In the genomic region with DNA sequence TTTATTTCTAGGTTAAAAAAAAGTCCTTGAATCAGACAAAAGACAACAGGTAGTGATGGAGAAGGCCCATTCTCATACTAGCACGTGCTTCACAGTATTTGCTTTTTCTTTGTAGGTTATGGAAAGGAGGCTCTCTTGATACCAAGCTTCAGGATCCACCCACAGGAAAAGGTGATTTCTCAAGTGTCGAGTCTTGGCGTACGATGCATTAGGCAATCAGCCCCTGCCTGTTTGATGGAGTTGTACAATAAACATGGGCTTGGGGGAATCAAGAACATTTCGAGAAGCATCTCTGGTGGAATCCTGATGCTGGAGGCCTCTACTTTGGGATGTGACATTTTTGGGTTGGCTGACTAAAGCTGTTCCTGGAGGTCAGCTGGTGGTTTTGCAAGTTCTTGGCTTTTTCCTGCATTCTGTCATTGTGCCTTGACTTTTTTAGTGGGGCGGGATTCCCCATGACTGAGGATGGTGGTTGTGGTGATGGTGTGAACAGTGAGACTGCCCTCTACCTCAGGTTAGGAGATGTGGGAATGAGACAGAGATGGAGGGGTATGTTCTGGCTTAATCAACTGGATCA, we compare ENCODE assay signal across 31 cellular contexts.
A peak's percentile ranks its signal among the peaks of the same experiment; 100 is the strongest.
DNase-seq lines count a peak whose midpoint lies in the region; ATAC-seq, FAIRE-seq and TF ChIP-seq lines count a peak whose summit lies in the region.
"Had no signal": no experiment of that assay in that cellular context is flagged by ENCODE, and none has a peak within 500 bp of the region (broad histone marks: within the 10 kb centered on the region; RNA-seq: fewer than 3 reads in every experiment).

No MANE protein-coding gene starts in this region.

- TF ChIP-seq CTCF in NB4 (IDR thresholded peaks at IDR 0.05; ENCODE audit: low read depth, low read length) (no peak), GM12878 (IDR thresholded peaks at IDR 0.05 in 2 of 3, conservative IDR thresholded peaks at IDR 0.05 in 1 of 3; ENCODE audit: control insufficient read depth in 2 of 3, extremely low read depth in 1 of 3, insufficient read depth in 1 of 3, low read depth in 3 of 3, low read length in 3 of 3) (no peak), sigmoid colon (IDR thresholded peaks at IDR 0.05) (no peak), BE2C (IDR thresholded peaks at IDR 0.05; ENCODE audit: low read depth, low read length) (no peak)

- in situ Hi-C loops in GM12878 (cut with MboI): no loop called here

- no peaks in the 10 kb centered on the region for H3K36me3 Mint-ChIP-seq in activated T-cell treated with anti-CD3 and anti-CD28 coated beads, Interleukin-2, amount 50 U/mL, for 4 hours (ENCODE audit: insufficient read depth)
- H3K36me3 Mint-ChIP-seq: activated CD4-positive, alpha-beta memory T cell treated with anti-CD3 and anti-CD28 coated beads for 36 hours; neural progenitor cell had no signal

- H3K4me1 Mint-ChIP-seq in activated T-cell treated with anti-CD3 and anti-CD28 coated beads, Interleukin-2, amount 50 U/mL, for 4 hours (ENCODE audit: low read depth): no peaks in the 10 kb centered on the region

- CTCF ChIA-PET in GM12878 (lab: Yijun Ruan, JAX): no interaction called here

- H3K36me3 ChIP-seq in GM12878 (ENCODE audit: control insufficient read depth in 2 of 2, insufficient read depth in 2 of 2, low read length in 1 of 2) (no peaks in the 10 kb centered on the region), sigmoid colon (no peaks in the 10 kb centered on the region), BE2C (no peaks in the 10 kb centered on the region)
- H3K36me3 ChIP-seq: breast epithelium, esophagus squamous epithelium, gastroesophageal sphincter, neural progenitor cell, pancreas, Peyer's patch, vagina had no signal

- H3K4me1 ChIP-seq in GM12878 (ENCODE audit: control insufficient read depth, insufficient read depth, low read length) (peaks cover 14% of the 10 kb centered on the region), sigmoid colon (peaks cover 0 to 40% (median 38%) of the 10 kb centered on the region in 4 donors), BE2C (no peaks in the 10 kb centered on the region)
- H3K4me1 ChIP-seq: breast epithelium, neural progenitor cell, pancreas, testis had no signal

- no peak for FAIRE-seq in GM12878 (lab: Jason Lieb, UNC)
- FAIRE-seq: pancreas, small intestine had no signal

- no peak overlapping the region for H3K4me3 ChIP-seq in NB4 (ENCODE audit: low read depth, low read length)
- H3K4me3 ChIP-seq in GM12878: no peak overlapping the region
- H3K4me3 ChIP-seq in sigmoid colon: no peak overlapping the region
- no peak overlapping the region for H3K4me3 ChIP-seq in BE2C (ENCODE audit: low read depth, low read length)
- H3K4me3 ChIP-seq: breast epithelium, esophagus squamous epithelium, gastroesophageal sphincter, GM23248, lung, neural progenitor cell, pancreas, Peyer's patch, testis, vagina had no signal

- no peaks in the 10 kb centered on the region for H3K79me2 ChIP-seq in GM12878 (ENCODE audit: control insufficient read depth, insufficient read depth, low read length)

- H2AFZ ChIP-seq in GM12878 (ENCODE audit: control insufficient read depth, low read depth, low read length): no peak overlapping the region
- H2AFZ ChIP-seq: GM23248, neural progenitor cell had no signal

- TF ChIP-seq POLR2A in NB4 (IDR thresholded peaks at IDR 0.05; ENCODE audit: extremely low read depth, insufficient read length): no peak
- TF ChIP-seq POLR2A in GM12878 (IDR thresholded peaks at IDR 0.05; ENCODE audit: low read depth, low read length): no peak
- no peak for TF ChIP-seq POLR2A in sigmoid colon (IDR thresholded peaks at IDR 0.05)

- H3K27ac ChIP-seq in GM12878 (ENCODE audit: control insufficient read depth, insufficient read depth) (no peak overlapping the region), sigmoid colon (peak overlapping the region in 3 of 4 donors; percentile 54 to 82 (median 62))
- H3K27ac ChIP-seq: breast epithelium, C4-2B, esophagus squamous epithelium, gastroesophageal sphincter, GM23248, neural progenitor cell, pancreas, testis, vagina had no signal

- no peaks in the 10 kb centered on the region for H3K27me3 ChIP-seq in GM12878 (replicated peaks in 1 of 2; ENCODE audit: control insufficient read depth in 2 of 2, insufficient read depth in 2 of 2, low read length in 1 of 2)
- no peaks in the 10 kb centered on the region for H3K27me3 ChIP-seq in sigmoid colon
- H3K27me3 ChIP-seq in BE2C: no peaks in the 10 kb centered on the region
- H3K27me3 ChIP-seq: breast epithelium, gastroesophageal sphincter, neural progenitor cell, pancreas, Peyer's patch, testis, vagina had no signal

- no peak overlapping the region for H3K4me2 ChIP-seq in GM12878 (ENCODE audit: control insufficient read depth, insufficient read depth)
- H3K4me2 ChIP-seq: neural progenitor cell had no signal

- peaks cover 10% of the 10 kb centered on the region for H3K9me3 Mint-ChIP-seq in activated T-cell treated with anti-CD3 and anti-CD28 coated beads, Interleukin-2, amount 50 U/mL, for 4 hours

- POLR2A ChIA-PET in GM12878 (lab: Charles Lee): no interaction called here

- no peak overlapping the region for H3K9ac ChIP-seq in GM12878 (ENCODE audit: control insufficient read depth, insufficient read depth, low read length)
- H3K9ac ChIP-seq: GM23248, neural progenitor cell had no signal

- BruUV-seq in GM12878 (replicated peaks; lab: Mats Ljungman, UMichigan): no TSS peak

- peaks cover 11% of the 10 kb centered on the region for H3K27me3 Mint-ChIP-seq in activated T-cell treated with anti-CD3 and anti-CD28 coated beads, Interleukin-2, amount 50 U/mL, for 4 hours (ENCODE audit: low read depth)

- TF ChIP-seq EP300 in GM12878 (IDR thresholded peaks at IDR 0.05; ENCODE audit: borderline replicate concordance in 1 of 2, control insufficient read depth in 1 of 2, low read depth in 2 of 2, low read length in 2 of 2) (no peak), sigmoid colon (IDR thresholded peaks at IDR 0.05) (no peak)

- RAD21 ChIA-PET in GM12878 (lab: Charles Lee; ENCODE audit: unreplicated experiment): interaction anchor here (0.6 kb wide), 1 partner anchor 605 kb away, joined by 3 read pairs; no protein-coding TSS in a partner anchor

- SMC1A ChIA-PET in GM12878 (lab: Charles Lee; ENCODE audit: uncharacterized antibody, unreplicated experiment): no interaction called here

- no peaks in the 10 kb centered on the region for H4K20me1 ChIP-seq in GM12878 (ENCODE audit: control insufficient read depth, insufficient read depth)

- intact Hi-C loops in GM12878 (cut with micrococcal nuclease; ENCODE audit: unreplicated experiment): no loop called here
- intact Hi-C loops in sigmoid colon (cut with DNase I): no loop called here

- no peak for ATAC-seq in GM12878
- no peak for ATAC-seq in activated T-cell treated with anti-CD3 and anti-CD28 coated beads, Interleukin-2, amount 50 U/mL, for 4 hours
- ATAC-seq in HG03342 (IDR thresholded peaks at IDR 0.05; ENCODE audit: unreplicated experiment): no peak
- ATAC-seq: gastroesophageal sphincter; pancreas; stimulated activated naive CD8-positive, alpha-beta T cell treated with anti-CD3 and anti-CD28 coated beads, Interleukin-15, Interleukin-2, amounts not matched to agents 100 U/mL and 50 U/mL, for 24 hours had no signal

- DNase-seq in EH (ENCODE audit: low read depth) (peak; percentile 45), NB4 (ENCODE audit: low read depth) (peak; percentile 83), GM12878 (ENCODE audit: low read depth, low spot score) (no peak), sigmoid colon (no peak), BE2C (no peak)
- no peak for DNase-seq in activated T-cell treated with anti-CD3 and anti-CD28 coated beads, Interleukin-2, amount 50 U/mL, for 4 hours
- DNase-seq: activated CD4-positive, alpha-beta memory T cell treated with anti-CD3 and anti-CD28 coated beads for 36 hours; activated CD4-positive, alpha-beta T cell treated with anti-CD3 and anti-CD28 coated beads for 1 hour; activated naive CD4-positive, alpha-beta T cell treated with Interleukin-2 at 50 U/mL for 16 hours; amniotic stem cell; COR-L47; esophagus squamous epithelium; GM23248; hypothalamus; NCI-H2029 treated with DMSO at 0.1 percent for 48 hours; NCI-H2227 treated with DMSO at 0.1 percent for 48 hours; NCI-H526 treated with DMSO at 0.1 percent for 48 hours; pancreas; Peyer's patch; SHP77 treated with DMSO at 0.1 percent for 48 hours; small intestine; stimulated activated naive CD8-positive, alpha-beta T cell treated with anti-CD3 and anti-CD28 coated beads, Interleukin-15, Interleukin-2, amounts not matched to agents 100 U/mL and 50 U/mL, for 24 hours; testis had no signal

- no peak overlapping the region for H3K4me3 Mint-ChIP-seq in activated T-cell treated with anti-CD3 and anti-CD28 coated beads, Interleukin-2, amount 50 U/mL, for 4 hours
- H3K4me3 Mint-ChIP-seq: activated CD4-positive, alpha-beta memory T cell treated with anti-CD3 and anti-CD28 coated beads for 36 hours; neural progenitor cell; T-helper 2 cell treated with Interferon-gamma antibody and Interleukin-4, amounts not matched to agents 5 μg/mL and 100 μg/mL, for 36 hours had no signal

- H3K9me3 ChIP-seq in GM12878 (replicated peaks; ENCODE audit: control insufficient read depth, insufficient read depth, low read length): peaks cover 10% of the 10 kb centered on the region; the same call in 2 of the 3 replicates
- peaks cover 0 to 8% (median 6%) of the 10 kb centered on the region in 4 donors for H3K9me3 ChIP-seq in sigmoid colon
- H3K9me3 ChIP-seq in BE2C: no peaks in the 10 kb centered on the region
- H3K9me3 ChIP-seq: pancreas, testis had no signal

- WGBS in GM12878 (ENCODE audit: insufficient coverage, insufficient replicate concordance, low lambda C conversion rate, missing lambda C conversion rate): 68% methylated on average over 6 of the region's 6 CpGs
- 73 to 79% methylated on average over 6 of the region's 6 CpGs for WGBS in sigmoid colon, 2 donors

- TF ChIP-seq RAD21 in GM12878 (IDR thresholded peaks at IDR 0.05; ENCODE audit: insufficient read depth, low read depth, low read length): no peak

TF ChIP-seq in GM12878, 131 proteins besides CTCF, POLR2A, EP300 and RAD21 (continues in another document):
- TF ChIP-seq HSF1 (IDR thresholded peaks at IDR 0.05; ENCODE audit: low read depth, low read length): no peak
- TF ChIP-seq GATAD2B (conservative IDR thresholded peaks at IDR 0.05; ENCODE audit: low read depth): no peak
- no peak for TF ChIP-seq NFYA (IDR thresholded peaks at IDR 0.05; ENCODE audit: borderline replicate concordance, low read depth, low read length)
- no peak for TF ChIP-seq CREM (IDR thresholded peaks at IDR 0.05; ENCODE audit: low read depth)
- no peak for TF ChIP-seq ZNF207 (IDR thresholded peaks at IDR 0.05; ENCODE audit: borderline replicate concordance)

Comparison
In these comparisons a context has a peak if more than half of its experiments do, and no peak if none do; other contexts are left out.
1. DNase-seq: peak in EH (single experiment) and NB4 (single experiment); none in GM12878 (single experiment), sigmoid colon (single experiment), activated T-cell treated with anti-CD3 and anti-CD28 coated beads, Interleukin-2, amount 50 U/mL, for 4 hours (single experiment) and BE2C (single experiment).